In the genomic region with DNA sequence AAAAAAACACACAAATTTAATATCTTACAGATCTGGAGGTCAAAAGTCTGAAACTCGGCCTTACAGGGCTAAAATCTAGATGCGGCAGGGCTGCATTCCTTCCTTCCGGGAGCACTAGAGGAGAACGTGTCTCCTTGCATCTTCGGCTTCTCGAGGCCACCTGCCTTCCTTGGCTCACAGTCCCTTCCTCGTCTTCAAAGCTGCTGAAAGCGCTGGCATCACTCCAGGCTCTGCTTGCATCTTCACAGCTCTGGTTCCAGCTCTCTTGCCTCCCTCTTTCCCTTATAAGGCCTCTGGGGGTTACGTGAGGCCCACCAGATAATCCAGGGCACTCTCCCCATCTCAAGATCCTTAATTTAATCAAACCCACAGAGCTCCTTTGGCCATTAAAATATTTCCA, we compare ENCODE assay signal across 18 cellular contexts. TPM values are rescaled to one million over a fixed set of nuclear protein-coding genes. Genes with fewer than 3 reads are reported as not detected.
DNase-seq lines count a peak whose midpoint lies in the region; TF ChIP-seq lines count a peak whose summit lies in the region.
"Had no signal": no experiment of that assay in that cellular context is flagged by ENCODE, and none has a peak within 500 bp of the region (broad histone marks: within the 10 kb centered on the region; RNA-seq: fewer than 3 reads in every experiment).

No MANE protein-coding gene starts in this region.

- no peaks in the 10 kb centered on the region for H3K27me3 Mint-ChIP-seq in T-helper 2 cell treated with Interferon-gamma antibody and Interleukin-4, amounts not matched to agents 5 μg/mL and 100 μg/mL, for 36 hours (ENCODE audit: low read depth)
- no peaks in the 10 kb centered on the region for H3K27me3 Mint-ChIP-seq in brain
- H3K27me3 Mint-ChIP-seq in activated T-helper 2 cell treated with anti-CD3 and anti-CD28 coated beads, Interferon-gamma antibody, Interleukin-2, Interleukin-4, amounts not matched to agents 10 μg/mL and 5 μg/mL and 100 μg/mL, durations not matched to agents 14 hours and 24 hours and 36 hours (ENCODE audit: low read depth) = no peaks in the 10 kb centered on the region

- H3K4me1 ChIP-seq in adrenal gland (replicated peaks in 1 of 2) = peaks cover 10 to 17% of the 10 kb centered on the region in 2 donors

- no peak overlapping the region for H3K27ac ChIP-seq in adrenal gland
- H3K27ac ChIP-seq: esophagus squamous epithelium, transverse colon had no signal

- no peak for TF ChIP-seq CTCF in brain (conservative IDR thresholded peaks at IDR 0.05)
- no peak for TF ChIP-seq CTCF in adrenal gland (IDR thresholded peaks at IDR 0.05)

- peak overlapping the region; percentile 69 for H3K27ac Mint-ChIP-seq in T-helper 2 cell treated with Interferon-gamma antibody and Interleukin-4, amounts not matched to agents 5 μg/mL and 100 μg/mL, for 36 hours
- peak overlapping the region in 4 of 5 experiments; percentile 82 to 100 (median 89) for H3K27ac Mint-ChIP-seq in brain
- H3K27ac Mint-ChIP-seq in activated T-helper 2 cell treated with anti-CD3 and anti-CD28 coated beads, Interferon-gamma antibody, Interleukin-2, Interleukin-4, amounts not matched to agents 10 μg/mL and 5 μg/mL and 100 μg/mL, durations not matched to agents 14 hours and 24 hours and 36 hours = no peak overlapping the region

- H3K27me3 ChIP-seq in adrenal gland = no peaks in the 10 kb centered on the region
- H3K27me3 ChIP-seq: esophagus squamous epithelium, MG63, neutrophil, transverse colon had no signal

- H3K4me3 ChIP-seq in adrenal gland = no peak overlapping the region
- H3K4me3 ChIP-seq: esophagus squamous epithelium, MG63, transverse colon had no signal

- no peak overlapping the region for H3K4me3 Mint-ChIP-seq in T-helper 2 cell treated with Interferon-gamma antibody and Interleukin-4, amounts not matched to agents 5 μg/mL and 100 μg/mL, for 36 hours
- H3K4me3 Mint-ChIP-seq in brain = peak overlapping the region in 2 of 5 experiments; percentile 68 to 73
- H3K4me3 Mint-ChIP-seq in activated T-helper 2 cell treated with anti-CD3 and anti-CD28 coated beads, Interferon-gamma antibody, Interleukin-2, Interleukin-4, amounts not matched to agents 10 μg/mL and 5 μg/mL and 100 μg/mL, durations not matched to agents 14 hours and 24 hours and 36 hours (ENCODE audit: low read depth) = no peak overlapping the region

- H3K9me3 ChIP-seq in adrenal gland (replicated peaks in 1 of 3) = no peaks in the 10 kb centered on the region
- H3K9me3 ChIP-seq: esophagus squamous epithelium, MG63, neutrophil, transverse colon had no signal

- H3K9me3 Mint-ChIP-seq in T-helper 2 cell treated with Interferon-gamma antibody and Interleukin-4, amounts not matched to agents 5 μg/mL and 100 μg/mL, for 36 hours = no peaks in the 10 kb centered on the region
- H3K9me3 Mint-ChIP-seq in brain = peaks cover 0 to 4% (median 0%) of the 10 kb centered on the region in 5 experiments
- H3K9me3 Mint-ChIP-seq in activated T-helper 2 cell treated with anti-CD3 and anti-CD28 coated beads, Interferon-gamma antibody, Interleukin-2, Interleukin-4, amounts not matched to agents 10 μg/mL and 5 μg/mL and 100 μg/mL, durations not matched to agents 14 hours and 24 hours and 36 hours = no peaks in the 10 kb centered on the region

- H3K4me1 Mint-ChIP-seq in T-helper 2 cell treated with Interferon-gamma antibody and Interleukin-4, amounts not matched to agents 5 μg/mL and 100 μg/mL, for 36 hours (ENCODE audit: low read depth) = peaks cover 32% of the 10 kb centered on the region
- peaks cover 9% of the 10 kb centered on the region for H3K4me1 Mint-ChIP-seq in brain
- H3K4me1 Mint-ChIP-seq in activated T-helper 2 cell treated with anti-CD3 and anti-CD28 coated beads, Interferon-gamma antibody, Interleukin-2, Interleukin-4, amounts not matched to agents 10 μg/mL and 5 μg/mL and 100 μg/mL, durations not matched to agents 14 hours and 24 hours and 36 hours (ENCODE audit: low read depth) = peaks cover 32% of the 10 kb centered on the region

- WGBS in adrenal gland, 4 donors = 68 to 80% (median 73%) methylated on average over 9 of the region's 9 CpGs

- TF ChIP-seq POLR2A in adrenal gland (IDR thresholded peaks at IDR 0.05) = no peak

- intact Hi-C loops in posterior cingulate gyrus (cut with DNase I) = no loop called here
- intact Hi-C loops in adrenal gland (cut with DNase I) = no loop called here
- intact Hi-C loops in activated T-helper 2 cell treated with anti-CD3 and anti-CD28 coated beads, Interferon-gamma antibody, Interleukin-2, Interleukin-4, amounts not matched to agents 10 μg/mL and 5 μg/mL and 100 μg/mL, durations not matched to agents 14 hours and 24 hours and 36 hours (cut with micrococcal nuclease) = no loop called here

- peaks cover 0 to 1% of the 10 kb centered on the region in 2 donors for H3K36me3 ChIP-seq in adrenal gland (replicated peaks in 1 of 2)
- H3K36me3 ChIP-seq: transverse colon had no signal

- DNase-seq in T-helper 2 cell treated with Interferon-gamma antibody and Interleukin-4, amounts not matched to agents 5 μg/mL and 100 μg/mL, for 36 hours (ENCODE audit: low spot score) = no peak
- DNase-seq in T-helper 2 cell (no peak), Kasumi-1 (lab: John Stamatoyannopoulos, UW) (peak; percentile 20 to 21), posterior cingulate gyrus (peak in 8 of 10 donors; percentile 39 to 92 (median 64)), adrenal gland (no peak), DMS53 treated with DMSO at 0.1 percent for 48 hours (lab: John Stamatoyannopoulos, UW; ENCODE audit: unreplicated experiment) (no peak)
- DNase-seq in activated T-helper 2 cell treated with anti-CD3 and anti-CD28 coated beads, Interferon-gamma antibody, Interleukin-2, Interleukin-4, amounts not matched to agents 10 μg/mL and 5 μg/mL and 100 μg/mL, durations not matched to agents 14 hours and 24 hours and 36 hours (ENCODE audit: low spot score) = no peak
- DNase-seq: COR-L47; esophagus squamous epithelium; GF-D8; MG63; NCI-H187; RPMI8226; stimulated activated CD4-positive, alpha-beta T cell treated with anti-CD3 and anti-CD28 coated beads, Interleukin-2, amount 100 ng/mL, for 48 hours; transverse colon had no signal

- peaks cover 32% of the 10 kb centered on the region for H3K36me3 Mint-ChIP-seq in T-helper 2 cell treated with Interferon-gamma antibody and Interleukin-4, amounts not matched to agents 5 μg/mL and 100 μg/mL, for 36 hours (ENCODE audit: low read depth)
- H3K36me3 Mint-ChIP-seq in brain = peaks cover 44% of the 10 kb centered on the region
- peaks cover 29% of the 10 kb centered on the region for H3K36me3 Mint-ChIP-seq in activated T-helper 2 cell treated with anti-CD3 and anti-CD28 coated beads, Interferon-gamma antibody, Interleukin-2, Interleukin-4, amounts not matched to agents 10 μg/mL and 5 μg/mL and 100 μg/mL, durations not matched to agents 14 hours and 24 hours and 36 hours (ENCODE audit: low read depth)

RNA-seq across cellular contexts. Expression of gene XRCC1, which starts 10.5 kb away (rescaled TPM):
- polyA plus RNA-seq in brain (ENCODE audit: insufficient read depth, low read depth, low replicate concordance) (73.4 TPM), adrenal gland (10 to 100 TPM; 15.7 to 37.2 (median 31.1) TPM)
- total RNA-seq in adrenal gland = 10 to 100 TPM; 16.6 to 32.2 (median 26.6) TPM
- 27.3 and 27.5 TPM in 2 replicates for total RNA-seq in activated T-helper 2 cell treated with anti-CD3 and anti-CD28 coated beads, Interferon-gamma antibody, Interleukin-2, Interleukin-4, amounts not matched to agents 10 μg/mL and 5 μg/mL and 100 μg/mL, durations not matched to agents 14 hours and 24 hours and 36 hours

RNA-seq across cellular contexts. Expression of gene PINLYP, which starts 10.8 kb away (rescaled TPM):
- polyA plus RNA-seq in brain (ENCODE audit: insufficient read depth, low read depth, low replicate concordance) = 22.6 TPM
- 1 to 10 TPM in 6 of 8 donors, under 1 TPM in 1, not detected in 1; 0.61 to 5.1 (median 2.8) TPM for total RNA-seq in adrenal gland
- 10 to 100 TPM in 2 of 3 donors, 1 to 10 TPM in 1; 4.3 to 16.0 (median 12.4) TPM for polyA plus RNA-seq in adrenal gland
- total RNA-seq in activated T-helper 2 cell treated with anti-CD3 and anti-CD28 coated beads, Interferon-gamma antibody, Interleukin-2, Interleukin-4, amounts not matched to agents 10 μg/mL and 5 μg/mL and 100 μg/mL, durations not matched to agents 14 hours and 24 hours and 36 hours = 9.0 and 9.1 TPM in 2 replicates
- total RNA-seq: HT-29 had no signal

RNA-seq across cellular contexts. Expression of gene IRGQ, which starts 31.1 kb away (rescaled TPM):
- polyA plus RNA-seq in brain (ENCODE audit: insufficient read depth, low read depth, low replicate concordance) (7.8 TPM), adrenal gland (10 to 100 TPM in 1 of 3 donors, 1 to 10 TPM in 2; 7.0 to 12.8 (median 7.4) TPM)
- 10 to 100 TPM; 18.9 to 57.9 (median 26.7) TPM for total RNA-seq in adrenal gland
- total RNA-seq in activated T-helper 2 cell treated with anti-CD3 and anti-CD28 coated beads, Interferon-gamma antibody, Interleukin-2, Interleukin-4, amounts not matched to agents 10 μg/mL and 5 μg/mL and 100 μg/mL, durations not matched to agents 14 hours and 24 hours and 36 hours = 27.8 and 32.7 TPM in 2 replicates

RNA-seq across cellular contexts. Expression of gene ZNF576, which starts 31.6 kb away (rescaled TPM):
- polyA plus RNA-seq in brain (ENCODE audit: insufficient read depth, low read depth, low replicate concordance) = 17.1 TPM
- 100 to 1,000 TPM in 1 of 8 donors, 10 to 100 TPM in 7; 15.7 to 114 (median 26.3) TPM for total RNA-seq in adrenal gland
- polyA plus RNA-seq in adrenal gland = 10 to 100 TPM in 2 of 3 donors, 1 to 10 TPM in 1; 9.8 to 13.7 (median 10.8) TPM
- total RNA-seq in activated T-helper 2 cell treated with anti-CD3 and anti-CD28 coated beads, Interferon-gamma antibody, Interleukin-2, Interleukin-4, amounts not matched to agents 10 μg/mL and 5 μg/mL and 100 μg/mL, durations not matched to agents 14 hours and 24 hours and 36 hours = 14.5 and 14.8 TPM in 2 replicates

RNA-seq across cellular contexts. Expression of gene ZNF575, which starts 31.8 kb away (rescaled TPM):
- polyA plus RNA-seq in brain (ENCODE audit: insufficient read depth, low read depth, low replicate concordance) (4.1 TPM), adrenal gland (1 to 10 TPM in 2 of 3 donors, under 1 TPM in 1; 0.53 to 2.2 (median 1.2) TPM)
- 1 to 10 TPM in 3 of 8 donors, under 1 TPM in 3, not detected in 2; 0.27 to 2.9 (median 1.4) TPM for total RNA-seq in adrenal gland
- total RNA-seq in activated T-helper 2 cell treated with anti-CD3 and anti-CD28 coated beads, Interferon-gamma antibody, Interleukin-2, Interleukin-4, amounts not matched to agents 10 μg/mL and 5 μg/mL and 100 μg/mL, durations not matched to agents 14 hours and 24 hours and 36 hours = 1.7 and 2.1 TPM in 2 replicates
- total RNA-seq: esophagus squamous epithelium had no signal

Comparison
In these comparisons a context has a peak if more than half of its experiments do, and no peak if none do; other contexts are left out.
1. DNase-seq: peak in Kasumi-1 (2 of 2) and posterior cingulate gyrus (8 of 10); none in T-helper 2 cell treated with Interferon-gamma antibody and Interleukin-4, amounts not matched to agents 5 μg/mL and 100 μg/mL, for 36 hours (single experiment), T-helper 2 cell (0 of 5), adrenal gland (0 of 7), DMS53 treated with DMSO at 0.1 percent for 48 hours (single experiment) and activated T-helper 2 cell treated with anti-CD3 and anti-CD28 coated beads, Interferon-gamma antibody, Interleukin-2, Interleukin-4, amounts not matched to agents 10 μg/mL and 5 μg/mL and 100 μg/mL, durations not matched to agents 14 hours and 24 hours and 36 hours (single experiment).